7 cellular contexts compared by ENCODE assay signal in the genomic region with DNA sequence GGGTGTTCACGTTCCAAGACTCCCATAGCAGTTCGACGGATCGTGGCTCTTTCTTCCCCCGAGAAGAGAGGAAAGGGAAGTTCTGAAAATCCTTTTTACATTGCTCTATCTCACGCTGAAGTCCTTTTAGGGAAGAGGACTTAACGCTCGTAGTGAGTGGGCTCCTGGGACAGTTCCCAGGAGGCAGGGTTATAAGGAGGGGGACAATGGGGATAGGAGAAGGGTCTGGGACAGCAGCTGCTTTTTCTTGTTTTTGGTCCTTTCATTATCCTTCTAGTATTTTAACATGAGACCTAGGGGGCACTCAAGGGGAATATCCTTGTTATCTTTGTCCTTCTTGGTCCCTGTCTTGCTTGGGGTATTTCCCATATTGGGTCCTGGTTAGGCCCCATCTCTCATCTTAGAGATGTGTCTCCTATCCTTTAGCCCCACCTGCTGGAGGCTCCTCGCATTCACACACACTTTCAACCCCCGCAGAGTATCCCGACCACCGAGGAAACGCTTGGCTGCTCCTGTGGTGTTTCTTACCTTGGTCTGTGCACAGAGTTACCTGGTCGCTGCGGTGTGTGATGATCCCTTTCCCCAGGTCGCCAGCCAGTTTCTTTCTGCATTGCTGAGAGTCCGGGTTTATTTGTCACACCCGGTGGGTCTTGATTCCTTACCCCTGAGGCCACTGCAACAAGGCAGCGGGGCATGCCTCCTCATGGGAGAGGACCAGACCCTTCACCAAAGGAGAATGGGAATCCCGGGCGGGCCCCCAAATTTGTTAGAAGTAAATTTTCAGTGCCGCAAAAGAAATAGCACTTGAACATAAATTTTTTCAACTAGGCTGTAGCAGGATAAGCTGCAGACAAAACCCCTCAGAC. TPM values are rescaled to one million over a fixed set of nuclear protein-coding genes. Genes with fewer than 3 reads are reported as not detected.
A peak's percentile ranks its signal among the peaks of the same experiment; 100 is the strongest.
DNase-seq lines count a peak whose midpoint lies in the region; ATAC-seq, FAIRE-seq and TF ChIP-seq lines count a peak whose summit lies in the region.

No MANE protein-coding gene starts in this region.

- DNase-seq in HCT116 (ENCODE audit: low read depth, low spot score) (peak; percentile 52), NAMALWA (ENCODE audit: low spot score) (peak; percentile 83), brain microvascular endothelial cell (peak; percentile 65), keratinocyte (ENCODE audit: low read depth, low spot score) (no peak)
- peak; percentile 32 for DNase-seq in stimulated activated CD4-positive, alpha-beta T cell treated with anti-CD3 and anti-CD28 coated beads, Interleukin-2, amount 100 ng/mL, for 4 hours (ENCODE audit: low read depth)

- no peaks in the 10 kb centered on the region for H3K79me2 ChIP-seq in HCT116 (ENCODE audit: insufficient read depth, low read length)
- no peaks in the 10 kb centered on the region for H3K79me2 ChIP-seq in keratinocyte (ENCODE audit: control insufficient read depth, insufficient read depth, low read length)

- H3K9me3 ChIP-seq in HCT116 (ENCODE audit: control insufficient read depth in 1 of 2, insufficient read depth in 1 of 2, low read depth in 1 of 2, low read length in 2 of 2), result no peaks in the 10 kb centered on the region
- no peaks in the 10 kb centered on the region for H3K9me3 ChIP-seq in keratinocyte (ENCODE audit: control insufficient read depth, low read depth, low read length)

- no peaks in the 10 kb centered on the region for H3K9me1 ChIP-seq in keratinocyte (ENCODE audit: control insufficient read depth, extremely low read depth, insufficient read depth, low read length)

- H3K9ac ChIP-seq in HCT116 (ENCODE audit: low read length) (no peak overlapping the region), keratinocyte (ENCODE audit: control insufficient read depth, extremely low read depth, insufficient read depth, low read length) (no peak overlapping the region)

- FAIRE-seq in TTC549 (lab: Jason Lieb, UNC) (peak; percentile 67), keratinocyte (lab: Jason Lieb, UNC) (no peak)

- TF ChIP-seq RAD21 in HCT116 (IDR thresholded peaks at IDR 0.05; ENCODE audit: low read depth), result peak; percentile 92

- no TSS peak for BruUV-seq in HCT116 (replicated peaks; lab: Mats Ljungman, UMichigan)

- TF ChIP-seq POLR2A in HCT116 (IDR thresholded peaks at IDR 0.05; ENCODE audit: borderline replicate concordance, extremely low read depth, insufficient read depth, insufficient read length), result no peak

- peak; percentile 81 for TF ChIP-seq CTCF in GM12875 (IDR thresholded peaks at IDR 0.05; ENCODE audit: borderline replicate concordance, insufficient read depth, low read depth, low read length)
- peak; percentile 71 to 82 (median 78) for TF ChIP-seq CTCF in HCT116 (IDR thresholded peaks at IDR 0.05 in 2 of 3, conservative IDR thresholded peaks at IDR 0.05 in 1 of 3; ENCODE audit: borderline replicate concordance in 1 of 3, insufficient read depth in 1 of 3, low read depth in 2 of 3, low read length in 2 of 3)
- TF ChIP-seq CTCF in brain microvascular endothelial cell (IDR thresholded peaks at IDR 0.05; ENCODE audit: low read depth, low read length, missing control alignments), result peak; percentile 91
- peak; percentile 68 to 85 (median 81) for TF ChIP-seq CTCF in keratinocyte (optimal IDR thresholded peaks at IDR 0.05 in 1 of 3, IDR thresholded peaks at IDR 0.05 in 1 of 3, conservative IDR thresholded peaks at IDR 0.05 in 1 of 3; ENCODE audit: extremely low read depth in 1 of 3, insufficient read depth in 2 of 3, low read length in 3 of 3)

- H3K27me3 ChIP-seq in HCT116 (ENCODE audit: insufficient read depth, low read length) (no peaks in the 10 kb centered on the region), brain microvascular endothelial cell (replicated peaks) (no peaks in the 10 kb centered on the region), keratinocyte (ENCODE audit: control insufficient read depth, extremely low read depth, insufficient read depth, low read length) (no peaks in the 10 kb centered on the region)

- H3K36me3 ChIP-seq in HCT116 (ENCODE audit: control insufficient read depth in 1 of 2, insufficient read depth in 2 of 2, low read length in 2 of 2), result no peaks in the 10 kb centered on the region
- H3K36me3 ChIP-seq in brain microvascular endothelial cell (replicated peaks), result no peaks in the 10 kb centered on the region
- no peaks in the 10 kb centered on the region for H3K36me3 ChIP-seq in keratinocyte (ENCODE audit: control insufficient read depth in 2 of 2, extremely low read depth in 1 of 2, insufficient read depth in 2 of 2, low read length in 2 of 2)

- POLR2A ChIA-PET in HCT116 (lab: Charles Lee), result no interaction called here

- H3K4me1 ChIP-seq in HCT116 (ENCODE audit: control insufficient read depth in 1 of 2, insufficient read depth in 2 of 2, low read length in 2 of 2) (0 out of 4 replicates have a peak, but pooled peaks cover 0 to 3% of the 10 kb centered on the region in 2 experiments), keratinocyte (ENCODE audit: control insufficient read depth, extremely low read depth, insufficient read depth, low read length) (no peaks in the 10 kb centered on the region)

- no peaks in the 10 kb centered on the region for H3K9me2 ChIP-seq in HCT116 (ENCODE audit: insufficient read depth)

- H3K4me2 ChIP-seq in HCT116 (ENCODE audit: low read length), result peak overlapping the region; percentile 71
- H3K4me2 ChIP-seq in keratinocyte (ENCODE audit: control insufficient read depth, extremely low read depth, insufficient read depth, low read depth, low read length), result no peak overlapping the region

- ATAC-seq in HCT116, result peak; percentile 98

- RAD21 ChIA-PET in HCT116 (lab: Charles Lee; ENCODE audit: low non-redundant PET in 1 of 2, low total read pairs in 2 of 2, uncharacterized antibody in 2 of 2, unreplicated experiment in 2 of 2), result no interaction called here

- in situ Hi-C loops in brain microvascular endothelial cell (cut with HindIII; ENCODE audit: low pct_ligation_motif_present, low sequenced_read_pairs), result no loop called here

- H2AFZ ChIP-seq in HCT116 (ENCODE audit: low read depth, low read length, poor library complexity, severe bottlenecking), result peak overlapping the region; percentile 75
- H2AFZ ChIP-seq in keratinocyte (ENCODE audit: control insufficient read depth, low read length), result no peak overlapping the region

- no peak overlapping the region for H3K4me3 ChIP-seq in GM12875 (ENCODE audit: low read depth, low read length)
- H3K4me3 ChIP-seq in HCT116 (replicated peaks in 1 of 2; ENCODE audit: low read depth in 1 of 2, low read length in 2 of 2), result peak overlapping the region; percentile 9 to 33; a peak in 2 of 4 replicates
- no peak overlapping the region for H3K4me3 ChIP-seq in brain microvascular endothelial cell (ENCODE audit: low read depth, low read length)
- H3K4me3 ChIP-seq in keratinocyte (ENCODE audit: control insufficient read depth in 2 of 3, extremely low read depth in 1 of 3, insufficient read depth in 2 of 3, low read depth in 1 of 3, low read length in 3 of 3), result no peak overlapping the region

- CTCF ChIA-PET in HCT116 (lab: Charles Lee), result interaction anchor here (0.7 to 1.5 kb wide), 2 partner anchors 63 to 248 kb away, joined by 3 read pairs; no protein-coding TSS in a partner anchor

- intact Hi-C loops in HCT116 (cut with micrococcal nuclease), result loop anchor here (1.0 to 5.0 kb wide), 5 partner anchors 55 to 1601 kb away; no protein-coding TSS in a partner anchor

- dilution Hi-C loops in keratinocyte (cut with MboI; ENCODE audit: extremely low pct_ligation_motif_present, low sequenced_read_pairs), result no loop called here

- H4K20me1 ChIP-seq in HCT116 (ENCODE audit: insufficient read depth), result no peaks in the 10 kb centered on the region
- no peaks in the 10 kb centered on the region for H4K20me1 ChIP-seq in keratinocyte (ENCODE audit: control insufficient read depth, extremely low read depth, insufficient read depth, low read length)

- no peak overlapping the region for H3K27ac ChIP-seq in HCT116 (ENCODE audit: low read depth, low read length)
- H3K27ac ChIP-seq in brain microvascular endothelial cell, result no peak overlapping the region
- no peak overlapping the region for H3K27ac ChIP-seq in keratinocyte (ENCODE audit: control insufficient read depth, insufficient read depth, low read length)

TF ChIP-seq in HCT116, 20 proteins besides CTCF, POLR2A, EP300 and RAD21 (continues in another document):
- TF ChIP-seq SRF (IDR thresholded peaks at IDR 0.05; ENCODE audit: low read depth), result no peak
- TF ChIP-seq POLR2AphosphoS5 (IDR thresholded peaks at IDR 0.05; ENCODE audit: low read depth, low read length), result no peak
- TF ChIP-seq, protein P1, sequence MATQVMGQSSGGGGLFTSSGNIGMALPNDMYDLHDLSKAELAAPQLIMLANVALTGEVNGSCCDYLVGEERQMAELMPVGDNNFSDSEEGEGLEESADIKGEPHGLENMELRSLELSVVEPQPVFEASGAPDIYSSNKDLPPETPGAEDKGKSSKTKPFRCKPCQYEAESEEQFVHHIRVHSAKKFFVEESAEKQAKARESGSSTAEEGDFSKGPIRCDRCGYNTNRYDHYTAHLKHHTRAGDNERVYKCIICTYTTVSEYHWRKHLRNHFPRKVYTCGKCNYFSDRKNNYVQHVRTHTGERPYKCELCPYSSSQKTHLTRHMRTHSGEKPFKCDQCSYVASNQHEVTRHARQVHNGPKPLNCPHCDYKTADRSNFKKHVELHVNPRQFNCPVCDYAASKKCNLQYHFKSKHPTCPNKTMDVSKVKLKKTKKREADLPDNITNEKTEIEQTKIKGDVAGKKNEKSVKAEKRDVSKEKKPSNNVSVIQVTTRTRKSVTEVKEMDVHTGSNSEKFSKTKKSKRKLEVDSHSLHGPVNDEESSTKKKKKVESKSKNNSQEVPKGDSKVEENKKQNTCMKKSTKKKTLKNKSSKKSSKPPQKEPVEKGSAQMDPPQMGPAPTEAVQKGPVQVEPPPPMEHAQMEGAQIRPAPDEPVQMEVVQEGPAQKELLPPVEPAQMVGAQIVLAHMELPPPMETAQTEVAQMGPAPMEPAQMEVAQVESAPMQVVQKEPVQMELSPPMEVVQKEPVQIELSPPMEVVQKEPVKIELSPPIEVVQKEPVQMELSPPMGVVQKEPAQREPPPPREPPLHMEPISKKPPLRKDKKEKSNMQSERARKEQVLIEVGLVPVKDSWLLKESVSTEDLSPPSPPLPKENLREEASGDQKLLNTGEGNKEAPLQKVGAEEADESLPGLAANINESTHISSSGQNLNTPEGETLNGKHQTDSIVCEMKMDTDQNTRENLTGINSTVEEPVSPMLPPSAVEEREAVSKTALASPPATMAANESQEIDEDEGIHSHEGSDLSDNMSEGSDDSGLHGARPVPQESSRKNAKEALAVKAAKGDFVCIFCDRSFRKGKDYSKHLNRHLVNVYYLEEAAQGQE (IDR thresholded peaks at IDR 0.05; ENCODE audit: low read depth), result no peak

RNA-seq across cellular contexts. Expression of gene SCCPDH, which starts 29.7 kb away (rescaled TPM):
- 0.30 TPM for total RNA-seq in HCT116 (2021; ENCODE audit: unreplicated experiment)
- polyA plus RNA-seq in HCT116 (2012), result not detected in 2 replicates
- polyA plus RNA-seq in keratinocyte, result 2.8 to 4.3 TPM (median 3.2 TPM) in 3 replicates
- polyA plus RNA-seq in keratinocyte (2011; ENCODE audit: low read depth), result 0.72 TPM
- polyA plus RNA-seq in keratinocyte (2011; cell fraction: cytosol; rRNA removed), result 3.2 and 4.1 TPM in 2 replicates
- 2.1 and 3.3 TPM in 2 replicates for polyA plus RNA-seq in keratinocyte (2011; cell fraction: nucleus; rRNA removed)
- 0.99 and 3.4 TPM in 2 replicates for polyA plus RNA-seq in keratinocyte (2012; ENCODE audit: low replicate concordance)
- 0.39 to 2.7 TPM (median 1.0 TPM) in 3 replicates for polyA minus RNA-seq in keratinocyte
- polyA minus RNA-seq in keratinocyte (2011; cell fraction: cytosol; rRNA and poly(A)+ RNA removed), result 2.3 TPM
- 1.1 and 1.8 TPM in 2 replicates for polyA minus RNA-seq in keratinocyte (2011; cell fraction: nucleus; rRNA and poly(A)+ RNA removed)

Comparison
In these comparisons a context has a peak if more than half of its experiments do, and no peak if none do; other contexts are left out.
1. H3K4me3 ChIP-seq: peak in HCT116 (2 of 2); none in GM12875 (single experiment), brain microvascular endothelial cell (single experiment) and keratinocyte (0 of 3).
2. Peak in every context shown above with its lines, with median percentiles within 50 percentile points of each other: CTCF ChIP-seq.